8 cellular contexts compared by ENCODE assay signal in genomic region chrX:155026727-155027508, GRCh38. TPM values are rescaled to one million over a fixed set of nuclear protein-coding genes. Genes with fewer than 3 reads are reported as not detected.
DNase-seq lines count a peak whose midpoint lies in the region; ATAC-seq, FAIRE-seq and TF ChIP-seq lines count a peak whose summit lies in the region.

Gene FUNDC2 (plus strand): TSS chrX:155026844. CDS start chrX:155026939, 95 bp downstream.

- ATAC-seq in GM18505 (IDR thresholded peaks at IDR 0.05; ENCODE audit: unreplicated experiment): peak; percentile 86
- ATAC-seq in HG02970 (IDR thresholded peaks at IDR 0.05; ENCODE audit: low FRiP score, unreplicated experiment): peak; percentile 84
- ATAC-seq in left ventricle myocardium superior: peak; percentile 94

- DNase-seq in NCI-H187 treated with DMSO at 0.1 percent for 48 hours (lab: John Stamatoyannopoulos, UW) (peak; percentile 77), T-helper 2 cell (peak; percentile 82 to 99 (median 92)), left ventricle myocardium superior (peak; percentile 96), pulmonary artery endothelial cell (ENCODE audit: low read depth, low spot score) (peak; percentile 68), urothelium cell line (ENCODE audit: low spot score) (peak; percentile 90)

- peak; percentile 74 for TF ChIP-seq POLR2A in GM18505 (IDR thresholded peaks at IDR 0.05; ENCODE audit: borderline replicate concordance, extremely low read depth, insufficient read depth, insufficient read length)

- peak; percentile 82 for FAIRE-seq in urothelium cell line (lab: Jason Lieb, UNC)

- H3K27ac ChIP-seq in angular gyrus (ENCODE audit: low read depth, low read length): peak within 1 kb of the TSS; percentile 84

- intact Hi-C loops in left ventricle myocardium superior (cut with micrococcal nuclease): no loop called here

RNA-seq across cellular contexts. Expression of gene FUNDC2, which starts in this region (rescaled TPM):
- total RNA-seq in left ventricle myocardium superior: 389 TPM
- total RNA-seq in pulmonary artery endothelial cell: 61.5 and 63.7 TPM in 2 replicates

Comparison
In these comparisons a context has a peak if more than half of its experiments do, and no peak if none do; other contexts are left out.
1. Peak in every context shown above with its lines: DNase-seq, ATAC-seq and H3K27ac ChIP-seq.